7 cellular contexts compared by ENCODE assay signal in the genomic region with DNA sequence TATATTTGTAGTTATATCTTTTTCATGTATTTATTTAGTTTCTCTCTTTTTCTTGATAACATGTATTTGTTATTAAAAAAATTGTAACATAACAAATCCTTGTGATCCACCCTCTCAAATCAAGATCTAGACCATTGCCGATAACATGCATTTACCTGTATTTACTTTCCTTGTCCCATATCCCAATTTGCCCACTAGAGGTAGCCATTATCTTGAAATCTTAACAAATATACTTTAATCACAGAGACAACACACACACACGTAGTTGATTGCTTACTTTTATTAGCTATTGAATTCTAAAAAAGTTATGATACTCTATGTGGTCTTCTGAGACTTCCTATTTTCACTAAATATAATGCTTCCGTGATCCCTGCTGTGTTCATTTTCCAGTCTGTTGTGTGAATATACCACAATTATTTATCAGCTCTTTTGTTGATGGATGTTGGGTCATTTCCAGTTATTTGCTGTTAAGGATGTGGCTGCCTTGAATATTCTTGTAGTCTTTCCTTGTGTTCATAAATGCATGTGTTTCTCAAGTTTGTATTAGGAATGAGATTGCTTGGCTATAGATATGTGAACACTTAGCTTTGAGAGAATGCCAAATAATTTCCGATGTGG. TPM values are rescaled to one million over a fixed set of nuclear protein-coding genes. Genes with fewer than 3 reads are reported as not detected.
A peak's percentile ranks its signal among the peaks of the same experiment; 100 is the strongest.
DNase-seq lines count a peak whose midpoint lies in the region; ATAC-seq lines count a peak whose summit lies in the region.

No MANE protein-coding gene starts in this region.

- DNase-seq in GM04504 (ENCODE audit: low read depth) (peak; percentile 3), NCI-H146 (lab: John Stamatoyannopoulos, UW) (peak; percentile 26), cerebellum (ENCODE audit: low spot score) (peak; percentile 39), foreskin melanocyte (no peak), T-helper 9 cell (no peak)
- DNase-seq in naive thymus-derived CD8-positive, alpha-beta T cell, result peak in 3 of 10 donors; percentile 10 to 27 (median 19)

- H3K27me3 Mint-ChIP-seq in naive thymus-derived CD8-positive, alpha-beta T cell, result peaks cover 0 to 2% (median 0%) of the 10 kb centered on the region in 5 donors

- no peak overlapping the region for H3K27ac Mint-ChIP-seq in naive thymus-derived CD8-positive, alpha-beta T cell

- peak; percentile 44 to 69 for ATAC-seq in naive thymus-derived CD8-positive, alpha-beta T cell
- ATAC-seq in GM19455 (IDR thresholded peaks at IDR 0.05; ENCODE audit: unreplicated experiment), result no peak

- no peak overlapping the region for H3K4me3 Mint-ChIP-seq in naive thymus-derived CD8-positive, alpha-beta T cell

- peaks cover 0 to 3% (median 0%) of the 10 kb centered on the region in 4 donors for H3K4me1 Mint-ChIP-seq in naive thymus-derived CD8-positive, alpha-beta T cell

- no peaks in the 10 kb centered on the region for H3K36me3 Mint-ChIP-seq in naive thymus-derived CD8-positive, alpha-beta T cell

- no peaks in the 10 kb centered on the region for H3K9me3 Mint-ChIP-seq in naive thymus-derived CD8-positive, alpha-beta T cell

- POLR2A ChIA-PET in naive thymus-derived CD8-positive, alpha-beta T cell (lab: Charles Lee), result interaction anchor here (0.5 to 1.6 kb wide), 2 partner anchors 133 to 234 kb away, joined by 3 to 7 read pairs; a partner anchor contains a TSS

RNA-seq across cellular contexts. Expression of a gene that starts 31.3 kb away (rescaled TPM):
- 150 TPM for total RNA-seq in cerebellum
- 100 to 1,000 TPM; 131 to 133 TPM for total RNA-seq in naive thymus-derived CD8-positive, alpha-beta T cell
- 10 to 100 TPM in 2 of 3 donors, 1 to 10 TPM in 1; 8.4 to 13.7 (median 13.5) TPM for polyA plus RNA-seq in naive thymus-derived CD8-positive, alpha-beta T cell

Comparison
In these comparisons a context has a peak if more than half of its experiments do, and no peak if none do; other contexts are left out.
1. DNase-seq: peak in GM04504 (single experiment), NCI-H146 (single experiment) and cerebellum (single experiment); none in foreskin melanocyte (single experiment) and T-helper 9 cell (single experiment).